ENCODE assay signal across 1 cellular context in genomic region chr2:220143336-220143735, GRCh38.
TF ChIP-seq lines count a peak whose summit lies in the region.

No MANE protein-coding gene starts in this region.

TF ChIP-seq in IMR-90, 13 proteins besides CTCF, POLR2A, EP300 and RAD21:
- TF ChIP-seq RFX5 (IDR thresholded peaks at IDR 0.05; ENCODE audit: low read depth, low read length) = no peak
- TF ChIP-seq ELK1 (IDR thresholded peaks at IDR 0.05; ENCODE audit: borderline replicate concordance, low read depth, low read length) = no peak
- TF ChIP-seq SMC3 (IDR thresholded peaks at IDR 0.05; ENCODE audit: low read depth, low read length) = 0 out of 2 replicates have a peak, but pooled peaks have one; percentile 1
- no peak for TF ChIP-seq MAFK (IDR thresholded peaks at IDR 0.05; ENCODE audit: low read depth, low read length)
- no peak for TF ChIP-seq USF2 (IDR thresholded peaks at IDR 0.05; ENCODE audit: low read depth, low read length)
- TF ChIP-seq MAZ (IDR thresholded peaks at IDR 0.05; ENCODE audit: borderline replicate concordance, low read depth, low read length) = no peak
- peak; percentile 97 for TF ChIP-seq CEBPB (IDR thresholded peaks at IDR 0.05; ENCODE audit: low read depth, low read length)
- TF ChIP-seq NFE2L2 (IDR thresholded peaks at IDR 0.05; ENCODE audit: low read depth, low read length) = no peak
- TF ChIP-seq FOS (IDR thresholded peaks at IDR 0.05; ENCODE audit: low read depth, low read length) = peak; percentile 74
- TF ChIP-seq MXI1 (IDR thresholded peaks at IDR 0.05; ENCODE audit: borderline replicate concordance, low read depth, low read length) = no peak
- TF ChIP-seq CHD1 (IDR thresholded peaks at IDR 0.05; ENCODE audit: low read depth, low read length) = no peak
- TF ChIP-seq RCOR1 (IDR thresholded peaks at IDR 0.05; ENCODE audit: insufficient replicate concordance, low read length) = no peak
